Comparison of ENCODE assay signal across 33 cellular contexts in the genomic region with DNA sequence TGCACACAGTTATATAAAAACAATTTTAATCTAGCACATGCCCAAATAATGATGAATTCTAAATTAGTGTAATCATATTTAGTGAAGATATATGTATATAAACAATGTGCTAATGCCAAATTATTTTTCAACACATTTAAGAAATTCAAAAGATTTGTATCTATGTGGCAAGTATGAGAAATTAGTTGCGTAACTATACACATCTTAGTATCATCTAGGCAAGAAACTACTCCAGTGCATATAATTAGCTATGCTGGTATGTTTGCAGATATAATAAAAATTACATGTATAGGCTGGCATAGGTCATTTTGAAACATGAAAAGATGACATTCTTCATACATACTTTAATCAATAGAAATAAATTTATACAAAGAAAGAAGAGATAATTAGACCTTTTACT.
"Had no signal": no experiment of that assay in that cellular context is flagged by ENCODE, and none has a peak within 500 bp of the region (broad histone marks: within the 10 kb centered on the region; RNA-seq: fewer than 3 reads in every experiment).

No MANE protein-coding gene starts in this region.

- H3K36me3 ChIP-seq: adrenal gland, ascending aorta, brain microvascular endothelial cell, breast epithelium, cardiac muscle cell had no signal

- FAIRE-seq: astrocyte, bronchial epithelial cell had no signal

- H3K4me3 ChIP-seq: adrenal gland, ascending aorta, body of pancreas, breast epithelium, cardiac muscle cell had no signal

- H3K9me3 ChIP-seq: adrenal gland, ascending aorta, breast epithelium had no signal

- H3K27ac ChIP-seq: adrenal gland, ascending aorta, body of pancreas, brain microvascular endothelial cell, breast epithelium, cardiac muscle cell had no signal

- ATAC-seq: activated naive CD4-positive, alpha-beta T cell treated with anti-CD3 and anti-CD28 coated beads, Interleukin-2, amount 50 U/mL, for 72 hours; activated naive CD8-positive, alpha-beta T cell treated with anti-CD3 and anti-CD28 coated beads, Interleukin-2, amount 50 U/mL, for 24 hours; activated T-cell treated with anti-CD3 and anti-CD28 coated beads, Interleukin-2, amount 50 U/mL, for 4 hours; activated T-cell treated with anti-CD3 and anti-CD28 coated beads, Interleukin-2, amount 50 U/mL, for 72 hours; activated T-helper 17 cell treated with anti-CD3 and anti-CD28 coated beads, Interleukin-2, amount 50 U/mL, for 72 hours; body of pancreas had no signal

- DNase-seq: activated effector memory CD4-positive, alpha-beta T cell treated with anti-CD3 and anti-CD28 coated beads, Interleukin-2, amount 50 U/mL, for 16 hours; activated effector memory CD4-positive, alpha-beta T cell treated with Interleukin-2 at 50 U/mL for 16 hours; activated gamma-delta T cell; activated gamma-delta T cell treated with Interleukin-2 at 50 U/mL for 16 hours; activated naive CD4-positive, alpha-beta T cell; activated naive CD4-positive, alpha-beta T cell treated with anti-CD3 and anti-CD28 coated beads for 36 hours; activated naive CD4-positive, alpha-beta T cell treated with anti-CD3 and anti-CD28 coated beads, Interleukin-2, amount 10 ng/mL, durations not matched to agents 7 days and 5 days; activated naive CD4-positive, alpha-beta T cell treated with anti-CD3 and anti-CD28 coated beads, Interleukin-2, amount 50 U/mL, for 16 hours; activated naive CD4-positive, alpha-beta T cell treated with Interleukin-2 at 50 U/mL for 16 hours; activated naive CD8-positive, alpha-beta T cell treated with anti-CD3 and anti-CD28 coated beads for 36 hours; activated naive CD8-positive, alpha-beta T cell treated with anti-CD3 and anti-CD28 coated beads, Interleukin-2, amount 10 ng/mL, durations not matched to agents 7 days and 5 days; activated naive CD8-positive, alpha-beta T cell treated with anti-CD3 and anti-CD28 coated beads, Interleukin-2, amount 50 U/mL, for 24 hours; activated T-cell treated with anti-CD3 and anti-CD28 coated beads, Interleukin-2, amount 50 U/mL, for 24 hours; activated T-cell treated with anti-CD3 and anti-CD28 coated beads, Interleukin-2, amount 50 U/mL, for 4 hours; activated T-cell treated with anti-CD3 and anti-CD28 coated beads, Interleukin-2, amount 50 U/mL, for 48 hours; activated T-cell treated with anti-CD3 and anti-CD28 coated beads, Interleukin-2, amount 50 U/mL, for 72 hours; adrenal gland; amniotic stem cell; amygdala; anterior cingulate cortex; aorta; body of pancreas; brain microvascular endothelial cell; caudate nucleus; central memory CD4-positive, alpha-beta T cell; cerebellar nuclear complex had no signal

- H3K4me1 ChIP-seq: adrenal gland, ascending aorta, body of pancreas, breast epithelium had no signal

- H3K27me3 ChIP-seq: adrenal gland, ascending aorta, body of pancreas, brain microvascular endothelial cell, breast epithelium, cardiac muscle cell had no signal
